Comparison of ENCODE assay signal across 1 cellular context in the genomic region with DNA sequence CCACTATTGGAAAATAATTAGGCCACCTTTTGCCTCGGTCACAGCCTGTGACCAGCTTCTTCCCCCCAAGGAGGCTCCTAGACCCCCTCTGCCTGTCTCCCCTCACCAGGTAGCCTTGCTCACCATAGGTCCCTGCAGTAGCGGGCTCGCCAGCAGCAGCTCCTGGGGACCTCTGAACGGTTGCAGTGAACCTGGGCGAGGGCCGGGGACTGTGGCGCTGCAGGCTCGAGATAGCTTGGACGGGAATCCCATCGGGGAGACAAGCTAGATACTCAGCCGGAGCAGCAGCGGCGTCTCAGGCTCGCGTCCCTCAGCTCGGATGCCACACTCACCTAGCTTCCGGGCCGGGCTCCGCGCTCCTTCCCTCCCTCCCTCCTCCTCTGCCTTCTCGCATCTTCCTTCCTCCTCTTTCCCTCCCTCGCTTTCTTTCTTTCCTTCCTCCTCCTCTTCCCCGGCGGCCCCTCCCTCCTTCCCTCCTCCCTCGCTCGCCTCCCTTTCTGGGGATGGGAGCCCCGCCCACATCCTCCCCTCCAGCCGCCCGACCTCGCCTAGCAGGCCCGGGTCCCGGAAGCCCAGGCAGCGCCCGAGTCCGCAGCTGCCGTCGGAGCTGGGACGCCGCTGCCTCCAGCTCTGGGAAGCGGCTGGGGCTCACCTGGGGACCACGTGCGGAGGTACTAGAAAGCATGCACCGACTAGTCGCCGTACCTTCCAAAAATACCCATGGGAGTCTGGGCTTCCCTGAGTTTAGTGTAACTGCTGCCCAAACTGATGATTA.
TF ChIP-seq lines count a peak whose summit lies in the region.

A gene (minus strand): TSS at position 399 of the 775 bp plus-strand sequence. CDS start 4,603 bp downstream, outside the sequence.

TF ChIP-seq in HEK293, 187 proteins besides CTCF, POLR2A, EP300 and RAD21 (continued from another document):
- TF ChIP-seq, protein P1, sequence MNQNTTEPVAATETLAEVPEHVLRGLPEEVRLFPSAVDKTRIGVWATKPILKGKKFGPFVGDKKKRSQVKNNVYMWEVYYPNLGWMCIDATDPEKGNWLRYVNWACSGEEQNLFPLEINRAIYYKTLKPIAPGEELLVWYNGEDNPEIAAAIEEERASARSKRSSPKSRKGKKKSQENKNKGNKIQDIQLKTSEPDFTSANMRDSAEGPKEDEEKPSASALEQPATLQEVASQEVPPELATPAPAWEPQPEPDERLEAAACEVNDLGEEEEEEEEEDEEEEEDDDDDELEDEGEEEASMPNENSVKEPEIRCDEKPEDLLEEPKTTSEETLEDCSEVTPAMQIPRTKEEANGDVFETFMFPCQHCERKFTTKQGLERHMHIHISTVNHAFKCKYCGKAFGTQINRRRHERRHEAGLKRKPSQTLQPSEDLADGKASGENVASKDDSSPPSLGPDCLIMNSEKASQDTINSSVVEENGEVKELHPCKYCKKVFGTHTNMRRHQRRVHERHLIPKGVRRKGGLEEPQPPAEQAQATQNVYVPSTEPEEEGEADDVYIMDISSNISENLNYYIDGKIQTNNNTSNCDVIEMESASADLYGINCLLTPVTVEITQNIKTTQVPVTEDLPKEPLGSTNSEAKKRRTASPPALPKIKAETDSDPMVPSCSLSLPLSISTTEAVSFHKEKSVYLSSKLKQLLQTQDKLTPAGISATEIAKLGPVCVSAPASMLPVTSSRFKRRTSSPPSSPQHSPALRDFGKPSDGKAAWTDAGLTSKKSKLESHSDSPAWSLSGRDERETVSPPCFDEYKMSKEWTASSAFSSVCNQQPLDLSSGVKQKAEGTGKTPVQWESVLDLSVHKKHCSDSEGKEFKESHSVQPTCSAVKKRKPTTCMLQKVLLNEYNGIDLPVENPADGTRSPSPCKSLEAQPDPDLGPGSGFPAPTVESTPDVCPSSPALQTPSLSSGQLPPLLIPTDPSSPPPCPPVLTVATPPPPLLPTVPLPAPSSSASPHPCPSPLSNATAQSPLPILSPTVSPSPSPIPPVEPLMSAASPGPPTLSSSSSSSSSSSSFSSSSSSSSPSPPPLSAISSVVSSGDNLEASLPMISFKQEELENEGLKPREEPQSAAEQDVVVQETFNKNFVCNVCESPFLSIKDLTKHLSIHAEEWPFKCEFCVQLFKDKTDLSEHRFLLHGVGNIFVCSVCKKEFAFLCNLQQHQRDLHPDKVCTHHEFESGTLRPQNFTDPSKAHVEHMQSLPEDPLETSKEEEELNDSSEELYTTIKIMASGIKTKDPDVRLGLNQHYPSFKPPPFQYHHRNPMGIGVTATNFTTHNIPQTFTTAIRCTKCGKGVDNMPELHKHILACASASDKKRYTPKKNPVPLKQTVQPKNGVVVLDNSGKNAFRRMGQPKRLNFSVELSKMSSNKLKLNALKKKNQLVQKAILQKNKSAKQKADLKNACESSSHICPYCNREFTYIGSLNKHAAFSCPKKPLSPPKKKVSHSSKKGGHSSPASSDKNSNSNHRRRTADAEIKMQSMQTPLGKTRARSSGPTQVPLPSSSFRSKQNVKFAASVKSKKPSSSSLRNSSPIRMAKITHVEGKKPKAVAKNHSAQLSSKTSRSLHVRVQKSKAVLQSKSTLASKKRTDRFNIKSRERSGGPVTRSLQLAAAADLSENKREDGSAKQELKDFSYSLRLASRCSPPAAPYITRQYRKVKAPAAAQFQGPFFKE (tag by site-specific recombination; IDR thresholded peaks at IDR 0.05; ENCODE audit: borderline replicate concordance) = no peak
- TF ChIP-seq, protein P2, sequence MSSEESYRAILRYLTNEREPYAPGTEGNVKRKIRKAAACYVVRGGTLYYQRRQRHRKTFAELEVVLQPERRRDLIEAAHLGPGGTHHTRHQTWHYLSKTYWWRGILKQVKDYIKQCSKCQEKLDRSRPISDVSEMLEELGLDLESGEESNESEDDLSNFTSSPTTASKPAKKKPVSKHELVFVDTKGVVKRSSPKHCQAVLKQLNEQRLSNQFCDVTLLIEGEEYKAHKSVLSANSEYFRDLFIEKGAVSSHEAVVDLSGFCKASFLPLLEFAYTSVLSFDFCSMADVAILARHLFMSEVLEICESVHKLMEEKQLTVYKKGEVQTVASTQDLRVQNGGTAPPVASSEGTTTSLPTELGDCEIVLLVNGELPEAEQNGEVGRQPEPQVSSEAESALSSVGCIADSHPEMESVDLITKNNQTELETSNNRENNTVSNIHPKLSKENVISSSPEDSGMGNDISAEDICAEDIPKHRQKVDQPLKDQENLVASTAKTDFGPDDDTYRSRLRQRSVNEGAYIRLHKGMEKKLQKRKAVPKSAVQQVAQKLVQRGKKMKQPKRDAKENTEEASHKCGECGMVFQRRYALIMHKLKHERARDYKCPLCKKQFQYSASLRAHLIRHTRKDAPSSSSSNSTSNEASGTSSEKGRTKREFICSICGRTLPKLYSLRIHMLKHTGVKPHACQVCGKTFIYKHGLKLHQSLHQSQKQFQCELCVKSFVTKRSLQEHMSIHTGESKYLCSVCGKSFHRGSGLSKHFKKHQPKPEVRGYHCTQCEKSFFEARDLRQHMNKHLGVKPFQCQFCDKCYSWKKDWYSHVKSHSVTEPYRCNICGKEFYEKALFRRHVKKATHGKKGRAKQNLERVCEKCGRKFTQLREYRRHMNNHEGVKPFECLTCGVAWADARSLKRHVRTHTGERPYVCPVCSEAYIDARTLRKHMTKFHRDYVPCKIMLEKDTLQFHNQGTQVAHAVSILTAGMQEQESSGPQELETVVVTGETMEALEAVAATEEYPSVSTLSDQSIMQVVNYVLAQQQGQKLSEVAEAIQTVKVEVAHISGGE (tag by site-specific recombination; conservative IDR thresholded peaks at IDR 0.05; ENCODE audit: low read depth) = peak; percentile 60; the same call in 1 of the 2 replicates
- TF ChIP-seq ZNF791 (tag by site-specific recombination; IDR thresholded peaks at IDR 0.05) = no peak
- no peak for TF ChIP-seq ZNF311 (tag by site-specific recombination; IDR thresholded peaks at IDR 0.05; ENCODE audit: borderline replicate concordance)
- TF ChIP-seq, protein P3, sequence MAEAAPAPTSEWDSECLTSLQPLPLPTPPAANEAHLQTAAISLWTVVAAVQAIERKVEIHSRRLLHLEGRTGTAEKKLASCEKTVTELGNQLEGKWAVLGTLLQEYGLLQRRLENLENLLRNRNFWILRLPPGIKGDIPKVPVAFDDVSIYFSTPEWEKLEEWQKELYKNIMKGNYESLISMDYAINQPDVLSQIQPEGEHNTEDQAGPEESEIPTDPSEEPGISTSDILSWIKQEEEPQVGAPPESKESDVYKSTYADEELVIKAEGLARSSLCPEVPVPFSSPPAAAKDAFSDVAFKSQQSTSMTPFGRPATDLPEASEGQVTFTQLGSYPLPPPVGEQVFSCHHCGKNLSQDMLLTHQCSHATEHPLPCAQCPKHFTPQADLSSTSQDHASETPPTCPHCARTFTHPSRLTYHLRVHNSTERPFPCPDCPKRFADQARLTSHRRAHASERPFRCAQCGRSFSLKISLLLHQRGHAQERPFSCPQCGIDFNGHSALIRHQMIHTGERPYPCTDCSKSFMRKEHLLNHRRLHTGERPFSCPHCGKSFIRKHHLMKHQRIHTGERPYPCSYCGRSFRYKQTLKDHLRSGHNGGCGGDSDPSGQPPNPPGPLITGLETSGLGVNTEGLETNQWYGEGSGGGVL (tag by site-specific recombination; IDR thresholded peaks at IDR 0.05) = peak; percentile 83
- peak; percentile 83 for TF ChIP-seq SP2 (tag by site-specific recombination; IDR thresholded peaks at IDR 0.05)
- TF ChIP-seq, protein P4, sequence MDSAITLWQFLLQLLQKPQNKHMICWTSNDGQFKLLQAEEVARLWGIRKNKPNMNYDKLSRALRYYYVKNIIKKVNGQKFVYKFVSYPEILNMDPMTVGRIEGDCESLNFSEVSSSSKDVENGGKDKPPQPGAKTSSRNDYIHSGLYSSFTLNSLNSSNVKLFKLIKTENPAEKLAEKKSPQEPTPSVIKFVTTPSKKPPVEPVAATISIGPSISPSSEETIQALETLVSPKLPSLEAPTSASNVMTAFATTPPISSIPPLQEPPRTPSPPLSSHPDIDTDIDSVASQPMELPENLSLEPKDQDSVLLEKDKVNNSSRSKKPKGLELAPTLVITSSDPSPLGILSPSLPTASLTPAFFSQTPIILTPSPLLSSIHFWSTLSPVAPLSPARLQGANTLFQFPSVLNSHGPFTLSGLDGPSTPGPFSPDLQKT (IDR thresholded peaks at IDR 0.05; ENCODE audit: borderline replicate concordance, low read depth, low read length) = no peak
- TF ChIP-seq ZNF777 (tag by site-specific recombination; IDR thresholded peaks at IDR 0.05; ENCODE audit: borderline replicate concordance) = peak; percentile 48; the same call in 1 of the 2 replicates
- peak; percentile 26; the same call in 1 of the 2 replicates for TF ChIP-seq SP7 (tag by site-specific recombination; IDR thresholded peaks at IDR 0.05)
- TF ChIP-seq, protein P5, sequence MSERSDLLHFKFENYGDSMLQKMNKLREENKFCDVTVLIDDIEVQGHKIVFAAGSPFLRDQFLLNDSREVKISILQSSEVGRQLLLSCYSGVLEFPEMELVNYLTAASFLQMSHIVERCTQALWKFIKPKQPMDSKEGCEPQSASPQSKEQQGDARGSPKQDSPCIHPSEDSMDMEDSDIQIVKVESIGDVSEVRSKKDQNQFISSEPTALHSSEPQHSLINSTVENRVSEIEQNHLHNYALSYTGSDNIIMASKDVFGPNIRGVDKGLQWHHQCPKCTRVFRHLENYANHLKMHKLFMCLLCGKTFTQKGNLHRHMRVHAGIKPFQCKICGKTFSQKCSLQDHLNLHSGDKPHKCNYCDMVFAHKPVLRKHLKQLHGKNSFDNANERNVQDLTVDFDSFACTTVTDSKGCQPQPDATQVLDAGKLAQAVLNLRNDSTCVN (tag by site-specific recombination; optimal IDR thresholded peaks at IDR 0.05) = peak; percentile 32
- TF ChIP-seq ZNF341 (tag by site-specific recombination; IDR thresholded peaks at IDR 0.05; ENCODE audit: low read depth) = peak; percentile 57
- peak; percentile 80 for TF ChIP-seq EGR2 (tag by site-specific recombination; IDR thresholded peaks at IDR 0.05; ENCODE audit: low read depth)
- no peak for TF ChIP-seq ZNF549 (tag by site-specific recombination; IDR thresholded peaks at IDR 0.05)
- TF ChIP-seq, protein P6, sequence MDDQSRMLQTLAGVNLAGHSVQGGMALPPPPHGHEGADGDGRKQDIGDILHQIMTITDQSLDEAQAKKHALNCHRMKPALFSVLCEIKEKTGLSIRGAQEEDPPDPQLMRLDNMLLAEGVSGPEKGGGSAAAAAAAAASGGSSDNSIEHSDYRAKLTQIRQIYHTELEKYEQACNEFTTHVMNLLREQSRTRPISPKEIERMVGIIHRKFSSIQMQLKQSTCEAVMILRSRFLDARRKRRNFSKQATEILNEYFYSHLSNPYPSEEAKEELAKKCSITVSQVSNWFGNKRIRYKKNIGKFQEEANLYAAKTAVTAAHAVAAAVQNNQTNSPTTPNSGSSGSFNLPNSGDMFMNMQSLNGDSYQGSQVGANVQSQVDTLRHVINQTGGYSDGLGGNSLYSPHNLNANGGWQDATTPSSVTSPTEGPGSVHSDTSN (CRISPR knock-in tag; IDR thresholded peaks at IDR 0.05) = no peak
- no peak for TF ChIP-seq ZNF223 (tag by site-specific recombination; IDR thresholded peaks at IDR 0.05)
- TF ChIP-seq ZXDB (tag by site-specific recombination; IDR thresholded peaks at IDR 0.05) = peak; percentile 30; the same call in 1 of the 2 replicates
- TF ChIP-seq KLF9 (tag by site-specific recombination; IDR thresholded peaks at IDR 0.05; ENCODE audit: low read depth) = peak; percentile 71
- TF ChIP-seq ZNF366 (tag by site-specific recombination; conservative IDR thresholded peaks at IDR 0.05) = peak; percentile 93
- peak; percentile 83 for TF ChIP-seq WT1 (tag by site-specific recombination; IDR thresholded peaks at IDR 0.05)
